8 cellular contexts compared by ENCODE assay signal in genomic region chr17:64145460-64145750, GRCh38. TPM values are rescaled to one million over a fixed set of nuclear protein-coding genes. Genes with fewer than 3 reads are reported as not detected.
DNase-seq lines count a peak whose midpoint lies in the region; ATAC-seq and TF ChIP-seq lines count a peak whose summit lies in the region.

No MANE protein-coding gene starts in this region.

- ATAC-seq in HG03139 (IDR thresholded peaks at IDR 0.05; ENCODE audit: unreplicated experiment) (peak; percentile 4), GM18519 (IDR thresholded peaks at IDR 0.05; ENCODE audit: low FRiP score, unreplicated experiment) (no peak), esophagus mucosa (no peak)

- no peaks in the 10 kb centered on the region for H3K9me3 Mint-ChIP-seq in CD4-positive, alpha-beta memory T cell
- H3K9me3 Mint-ChIP-seq in neural crest cell (no peaks in the 10 kb centered on the region), CD14-positive monocyte (no peaks in the 10 kb centered on the region)

- CTCF ChIA-PET in CD4-positive, alpha-beta memory T cell (lab: Charles Lee; ENCODE audit: partially characterized antibody) = interaction anchor here (0.6 to 3.1 kb wide), 13 partner anchors 10 to 403 kb away, joined by 3 to 35 read pairs (median 3); partner anchors contain the start of gene CSHL1

- peak overlapping the region; percentile 87 for H3K27ac ChIP-seq in CD4-positive, alpha-beta memory T cell (ENCODE audit: low read depth, low read length)
- peak overlapping the region; percentile 77 for H3K27ac ChIP-seq in duodenal mucosa (ENCODE audit: low read depth, low read length)

- no peak overlapping the region for H3K27ac Mint-ChIP-seq in CD4-positive, alpha-beta memory T cell
- H3K27ac Mint-ChIP-seq in neural crest cell (ENCODE audit: unreplicated experiment) (no peak overlapping the region), CD14-positive monocyte (no peak overlapping the region)

- no peaks in the 10 kb centered on the region for H3K9me3 ChIP-seq in CD4-positive, alpha-beta memory T cell (ENCODE audit: control insufficient read depth in 1 of 2, low read length in 2 of 2)
- no peaks in the 10 kb centered on the region for H3K9me3 ChIP-seq in duodenal mucosa (ENCODE audit: control insufficient read depth in 1 of 2, low read length in 2 of 2)

- intact Hi-C loops in CD4-positive, alpha-beta memory T cell (cut with micrococcal nuclease) = loop anchor here (1.0 kb wide), 3 partner anchors 15 to 361 kb away; partner anchors contain the start of genes CEP95, DDX5, ERN1 and TEX2
- intact Hi-C loops in CD14-positive monocyte (cut with micrococcal nuclease) = loop anchor here in 1 of 2 donors (5.0 kb wide), 3 partner anchors 37 to 137 kb away; partner anchors contain the start of gene TEX2

- H3K36me3 ChIP-seq in CD4-positive, alpha-beta memory T cell (ENCODE audit: insufficient read depth, low read length) = peaks cover 5% of the 10 kb centered on the region
- peaks cover 0 to 3% of the 10 kb centered on the region in 2 donors for H3K36me3 ChIP-seq in duodenal mucosa (ENCODE audit: control insufficient read depth in 1 of 2, insufficient read depth in 2 of 2, low read length in 2 of 2)

- no peaks in the 10 kb centered on the region for H3K27me3 Mint-ChIP-seq in CD4-positive, alpha-beta memory T cell
- H3K27me3 Mint-ChIP-seq in neural crest cell (ENCODE audit: low read depth) (no peaks in the 10 kb centered on the region), CD14-positive monocyte (ENCODE audit: low read depth in 3 of 3) (no peaks in the 10 kb centered on the region)

- H3K27me3 ChIP-seq in CD4-positive, alpha-beta memory T cell (ENCODE audit: insufficient read depth, low read length) = no peaks in the 10 kb centered on the region
- no peaks in the 10 kb centered on the region for H3K27me3 ChIP-seq in duodenal mucosa (ENCODE audit: control insufficient read depth in 1 of 2, insufficient read depth in 2 of 2, low read length in 2 of 2)

- H3K9ac ChIP-seq in duodenal mucosa (ENCODE audit: low read depth in 1 of 2, low read length in 2 of 2) = peak overlapping the region; percentile 83 to 97

- no peak for DNase-seq in CD4-positive, alpha-beta memory T cell
- DNase-seq in neural crest cell (ENCODE audit: low read depth, low spot score) = no peak
- no peak for DNase-seq in DMS114 treated with DMSO at 0.1 percent for 48 hours (lab: John Stamatoyannopoulos, UW; ENCODE audit: unreplicated experiment)
- no peak for DNase-seq in CD14-positive monocyte (ENCODE audit: low spot score)

- peaks cover 4 to 22% of the 10 kb centered on the region in 2 donors for H3K36me3 Mint-ChIP-seq in CD4-positive, alpha-beta memory T cell
- H3K36me3 Mint-ChIP-seq in neural crest cell (ENCODE audit: low read depth) = peaks cover 17% of the 10 kb centered on the region
- H3K36me3 Mint-ChIP-seq in CD14-positive monocyte = peaks cover 10 to 11% of the 10 kb centered on the region in 2 donors

- POLR2A ChIA-PET in CD4-positive, alpha-beta memory T cell (lab: Charles Lee; ENCODE audit: partially characterized antibody) = interaction anchor here (0.5 to 9.9 kb wide), 73 partner anchors 10 to 635 kb away, joined by 3 to 211 read pairs (median 6); partner anchors contain the start of genes CCDC47, CD79B, CEP95 and CSHL1

- H3K4me3 ChIP-seq in CD4-positive, alpha-beta memory T cell (ENCODE audit: low read length in 2 of 2) = peak overlapping the region; percentile 9 to 95
- peak overlapping the region; percentile 80 to 94 for H3K4me3 ChIP-seq in duodenal mucosa (ENCODE audit: low read depth in 1 of 2, low read length in 2 of 2)

- H3K4me1 ChIP-seq in CD4-positive, alpha-beta memory T cell (ENCODE audit: insufficient read depth, low read length) = peaks cover 22% of the 10 kb centered on the region
- peaks cover 18 to 19% of the 10 kb centered on the region in 2 donors for H3K4me1 ChIP-seq in duodenal mucosa (ENCODE audit: control insufficient read depth in 1 of 2, insufficient read depth in 2 of 2, low read length in 2 of 2)

- TF ChIP-seq CTCF in neural crest cell (conservative IDR thresholded peaks at IDR 0.05) = peak; percentile 22
- no peak for TF ChIP-seq CTCF in CD14-positive monocyte (IDR thresholded peaks at IDR 0.05)

- H3K4me3 Mint-ChIP-seq in CD4-positive, alpha-beta memory T cell = no peak overlapping the region
- H3K4me3 Mint-ChIP-seq in neural crest cell (no peak overlapping the region), CD14-positive monocyte (no peak overlapping the region)

- peaks cover 15 to 30% (median 21%) of the 10 kb centered on the region in 4 donors for H3K4me1 Mint-ChIP-seq in CD4-positive, alpha-beta memory T cell
- H3K4me1 Mint-ChIP-seq in neural crest cell (peaks cover 18% of the 10 kb centered on the region), CD14-positive monocyte (peaks cover 24% of the 10 kb centered on the region)

RNA-seq across cellular contexts. Expression of gene ERN1, which starts 15.5 kb away (rescaled TPM):
- total RNA-seq in CD4-positive, alpha-beta memory T cell = 100 to 1,000 TPM; 163 to 172 TPM
- 100 to 1,000 TPM in 1 of 2 donors, 10 to 100 TPM in 1; 47.9 to 124 TPM for polyA plus RNA-seq in CD4-positive, alpha-beta memory T cell
- total RNA-seq in neural crest cell (8.5 and 11.1 TPM in 2 replicates), esophagus mucosa (18.5 TPM)
- polyA plus RNA-seq in CD14-positive monocyte = 10 to 100 TPM; 11.0 to 13.7 TPM
